21 cellular contexts compared by ENCODE assay signal in genomic region chr11:44466531-44467179, GRCh38.
DNase-seq lines count a peak whose midpoint lies in the region; ATAC-seq and TF ChIP-seq lines count a peak whose summit lies in the region.
"Had no signal": no experiment of that assay in that cellular context is flagged by ENCODE, and none has a peak within 500 bp of the region (broad histone marks: within the 10 kb centered on the region; RNA-seq: fewer than 3 reads in every experiment).

No MANE protein-coding gene starts in this region.

- H3K4me3 Mint-ChIP-seq in type B pancreatic cell = peak overlapping the region; percentile 57
- H3K4me3 Mint-ChIP-seq in activated CD8-positive, alpha-beta T cell treated with anti-CD3 and anti-CD28 coated beads for 36 hours = no peak overlapping the region

- peaks cover 14% of the 10 kb centered on the region for H3K4me1 Mint-ChIP-seq in type B pancreatic cell (ENCODE audit: unreplicated experiment)
- no peaks in the 10 kb centered on the region for H3K4me1 Mint-ChIP-seq in activated CD8-positive, alpha-beta T cell treated with anti-CD3 and anti-CD28 coated beads for 36 hours (ENCODE audit: low read depth)

- H3K27me3 Mint-ChIP-seq in type B pancreatic cell = peaks cover 20% of the 10 kb centered on the region
- peaks cover 9% of the 10 kb centered on the region for H3K27me3 Mint-ChIP-seq in activated CD8-positive, alpha-beta T cell treated with anti-CD3 and anti-CD28 coated beads for 36 hours

- H3K36me3 Mint-ChIP-seq in type B pancreatic cell = no peaks in the 10 kb centered on the region
- H3K36me3 Mint-ChIP-seq in activated CD8-positive, alpha-beta T cell treated with anti-CD3 and anti-CD28 coated beads for 36 hours (ENCODE audit: low read depth) = no peaks in the 10 kb centered on the region

- 62% methylated on average over 23 of the region's 23 CpGs for WGBS in hepatocyte (ENCODE audit: low lambda C conversion rate, missing lambda C conversion rate)

- no peaks in the 10 kb centered on the region for H4K20me1 ChIP-seq in hepatocyte (ENCODE audit: insufficient read depth, poor library complexity, severe bottlenecking)

- H3K9me3 Mint-ChIP-seq in type B pancreatic cell = peaks cover 4% of the 10 kb centered on the region
- H3K9me3 Mint-ChIP-seq in activated CD8-positive, alpha-beta T cell treated with anti-CD3 and anti-CD28 coated beads for 36 hours = peaks cover 5% of the 10 kb centered on the region

- H3K9me3 ChIP-seq in hepatocyte (ENCODE audit: low read depth) = no peaks in the 10 kb centered on the region

- DNase-seq in cardiac septum (ENCODE audit: low spot score) = peak; percentile 47
- no peak for DNase-seq in left ventricle myocardium superior
- peak in 41 of 61 donors; percentile 3 to 90 (median 33) for DNase-seq in caudate nucleus (lab: John Stamatoyannopoulos, UW)
- peak; percentile 22 for DNase-seq in hepatocyte (ENCODE audit: low spot score)
- DNase-seq in type B pancreatic cell (ENCODE audit: extremely low spot score, unreplicated experiment) = no peak
- DNase-seq in stimulated activated CD8-positive, alpha-beta memory T cell treated with anti-CD3 and anti-CD28 coated beads, Interleukin-4, amount 100 ng/mL, for 48 hours = no peak
- no peak for DNase-seq in middle frontal gyrus (ENCODE audit: extremely low spot score, low spot score)
- DNase-seq in activated CD8-positive, alpha-beta T cell treated with anti-CD3 and anti-CD28 coated beads for 36 hours = no peak
- DNase-seq: Calu3, DMS79 treated with DMSO at 0.1 percent for 48 hours, GF-D8, GOT3, KG1, MG63, NCI-H1105 treated with DMSO at 0.1 percent for 48 hours, NCI-H1694, NCI-H2029 treated with DMSO at 0.1 percent for 48 hours, NCI-H2227 treated with DMSO at 0.1 percent for 48 hours, NCI-H526 treated with DMSO at 0.1 percent for 48 hours, PC-9, Right ventricle myocardium superior had no signal

- no peaks in the 10 kb centered on the region for H3K27me3 ChIP-seq in hepatocyte

- CTCF ChIA-PET in activated CD8-positive, alpha-beta T cell treated with anti-CD3 and anti-CD28 coated beads for 36 hours (lab: Charles Lee) = no interaction called here

- intact Hi-C loops in cardiac septum (cut with DNase I) (no loop called here), left ventricle myocardium superior (cut with micrococcal nuclease) (no loop called here)
- intact Hi-C loops in activated CD8-positive, alpha-beta T cell treated with anti-CD3 and anti-CD28 coated beads for 36 hours (cut with micrococcal nuclease) = no loop called here

- no peaks in the 10 kb centered on the region for H3K79me2 ChIP-seq in hepatocyte

- no peak overlapping the region for H3K4me2 ChIP-seq in hepatocyte
- H3K4me2 ChIP-seq: PC-9 had no signal

- H3K4me1 ChIP-seq in hepatocyte (ENCODE audit: insufficient read depth) = no peaks in the 10 kb centered on the region

- no peak overlapping the region for H3K4me3 ChIP-seq in hepatocyte
- H3K4me3 ChIP-seq: MG63, PC-9 had no signal

- H2AFZ ChIP-seq in hepatocyte = no peak overlapping the region
- H2AFZ ChIP-seq: PC-9 had no signal

- peak overlapping the region; percentile 57 for H3K27ac Mint-ChIP-seq in type B pancreatic cell
- H3K27ac Mint-ChIP-seq in activated CD8-positive, alpha-beta T cell treated with anti-CD3 and anti-CD28 coated beads for 36 hours = no peak overlapping the region

- H3K9me2 ChIP-seq in hepatocyte (replicated peaks; ENCODE audit: insufficient read depth) = no peaks in the 10 kb centered on the region

- no peak for TF ChIP-seq CTCF in hepatocyte (IDR thresholded peaks at IDR 0.05; ENCODE audit: poor library complexity)
- no peak for TF ChIP-seq CTCF in type B pancreatic cell (conservative IDR thresholded peaks at IDR 0.05)
- TF ChIP-seq CTCF in activated CD8-positive, alpha-beta T cell treated with anti-CD3 and anti-CD28 coated beads for 36 hours (IDR thresholded peaks at IDR 0.05) = no peak

- POLR2A ChIA-PET in activated CD8-positive, alpha-beta T cell treated with anti-CD3 and anti-CD28 coated beads for 36 hours (lab: Charles Lee) = no interaction called here

- H3K27ac ChIP-seq in caudate nucleus (ENCODE audit: low read depth, low read length) (no peak overlapping the region), hepatocyte (no peak overlapping the region)
- H3K27ac ChIP-seq: PC-9 had no signal

- ATAC-seq in left ventricle myocardium superior = no peak
- no peak for ATAC-seq in activated CD8-positive, alpha-beta T cell treated with anti-CD3 and anti-CD28 coated beads for 36 hours

- H3K36me3 ChIP-seq in hepatocyte (replicated peaks; ENCODE audit: insufficient read depth, low read depth) = no peaks in the 10 kb centered on the region
- H3K36me3 ChIP-seq: MG63 had no signal

Comparison
In these comparisons a context has a peak if more than half of its experiments do, and no peak if none do; other contexts are left out.
1. DNase-seq: peak in cardiac septum (single experiment), caudate nucleus (41 of 61) and hepatocyte (single experiment); none in left ventricle myocardium superior (single experiment), type B pancreatic cell (single experiment), stimulated activated CD8-positive, alpha-beta memory T cell treated with anti-CD3 and anti-CD28 coated beads, Interleukin-4, amount 100 ng/mL, for 48 hours (single experiment), middle frontal gyrus (single experiment) and activated CD8-positive, alpha-beta T cell treated with anti-CD3 and anti-CD28 coated beads for 36 hours (single experiment).